In the genomic region with DNA sequence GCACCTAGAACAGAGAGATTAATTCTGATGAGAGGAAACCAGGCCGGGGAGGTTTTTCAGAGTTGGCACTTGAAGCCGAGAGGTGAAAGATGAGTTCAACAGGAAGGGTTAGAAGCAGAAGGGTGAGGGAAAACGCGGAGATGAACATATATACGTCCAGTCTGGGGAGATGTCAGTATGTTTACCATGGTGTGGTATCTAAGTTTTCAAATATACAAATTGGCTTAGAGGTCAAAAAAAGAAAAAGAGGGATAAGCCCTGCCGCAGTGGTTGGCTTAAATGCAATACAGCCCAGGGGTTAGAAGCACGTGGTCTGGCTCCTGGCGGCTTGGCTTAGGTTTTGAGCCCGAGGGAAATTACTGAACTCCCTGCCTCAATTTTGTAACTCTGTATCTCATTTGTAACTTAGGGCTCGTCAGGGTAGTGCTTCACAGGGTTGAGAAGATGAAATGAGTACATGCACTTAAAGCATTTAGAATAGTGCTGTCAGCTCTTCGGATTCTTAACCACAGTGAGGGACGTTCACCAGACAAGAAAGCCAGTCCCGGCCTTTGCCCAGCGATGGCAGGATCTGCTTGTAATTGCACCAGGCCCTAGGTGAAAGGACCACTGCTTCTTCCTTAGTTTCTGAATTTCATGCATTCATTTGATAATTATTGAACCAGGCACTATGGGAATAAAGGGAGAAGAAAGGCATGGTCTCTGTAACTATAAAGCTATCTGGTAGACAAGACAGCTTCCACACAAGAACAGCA, we compare ENCODE assay signal across 8 cellular contexts. TPM values are rescaled to one million over a fixed set of nuclear protein-coding genes. Genes with fewer than 3 reads are reported as not detected.
DNase-seq lines count a peak whose midpoint lies in the region; ATAC-seq, FAIRE-seq and TF ChIP-seq lines count a peak whose summit lies in the region.

No MANE protein-coding gene starts in this region.

- intact Hi-C loops in right lobe of liver (cut with DNase I), result loop anchor here in 1 of 2 donors (5.0 kb wide), 1 partner anchor 175 kb away; no protein-coding TSS in a partner anchor

- H3K27me3 ChIP-seq in astrocyte (ENCODE audit: insufficient read depth, low read length), result no peaks in the 10 kb centered on the region
- H3K27me3 ChIP-seq in right lobe of liver, result no peaks in the 10 kb centered on the region
- H3K27me3 ChIP-seq in tibial nerve, result no peaks in the 10 kb centered on the region

- H3K27ac Mint-ChIP-seq in stimulated activated naive CD8-positive, alpha-beta T cell treated with anti-CD3 and anti-CD28 coated beads, Interleukin-15, Interleukin-2, amounts not matched to agents 100 ng/mL and 50 ng/mL, for 24 hours, result peak overlapping the region; percentile 11
- H3K27ac Mint-ChIP-seq in astrocyte (ENCODE audit: unreplicated experiment), result peak overlapping the region; percentile 70

- H3K36me3 Mint-ChIP-seq in stimulated activated naive CD8-positive, alpha-beta T cell treated with anti-CD3 and anti-CD28 coated beads, Interleukin-15, Interleukin-2, amounts not matched to agents 100 ng/mL and 50 ng/mL, for 24 hours (ENCODE audit: low read depth), result no peaks in the 10 kb centered on the region
- peaks cover 3% of the 10 kb centered on the region for H3K36me3 Mint-ChIP-seq in astrocyte (ENCODE audit: low read depth, unreplicated experiment)

- peaks cover 43% of the 10 kb centered on the region for H3K27me3 Mint-ChIP-seq in stimulated activated naive CD8-positive, alpha-beta T cell treated with anti-CD3 and anti-CD28 coated beads, Interleukin-15, Interleukin-2, amounts not matched to agents 100 ng/mL and 50 ng/mL, for 24 hours
- peaks cover 30% of the 10 kb centered on the region for H3K27me3 Mint-ChIP-seq in astrocyte (ENCODE audit: low read depth, unreplicated experiment)

- H3K4me1 Mint-ChIP-seq in stimulated activated naive CD8-positive, alpha-beta T cell treated with anti-CD3 and anti-CD28 coated beads, Interleukin-15, Interleukin-2, amounts not matched to agents 100 ng/mL and 50 ng/mL, for 24 hours (ENCODE audit: low read depth), result peaks cover 28% of the 10 kb centered on the region
- H3K4me1 Mint-ChIP-seq in astrocyte (ENCODE audit: low read depth, unreplicated experiment), result peaks cover 26% of the 10 kb centered on the region

- no peak for DNase-seq in stimulated activated naive CD8-positive, alpha-beta T cell treated with anti-CD3 and anti-CD28 coated beads, Interleukin-15, Interleukin-2, amounts not matched to agents 100 U/mL and 50 U/mL, for 24 hours
- DNase-seq in astrocyte (ENCODE audit: low read depth) (no peak), right lobe of liver (peak in 2 of 3 donors; percentile 71 to 73), tibial nerve (ENCODE audit: low spot score in 2 of 2) (peak; percentile 26 to 67), Ammon's horn (ENCODE audit: low spot score) (no peak), 8988T (no peak)

- 26% methylated on average over 14 of the region's 14 CpGs for WGBS in right lobe of liver (ENCODE audit: insufficient coverage, low coverage, low lambda C conversion rate, missing lambda C conversion rate)
- WGBS in tibial nerve, 2 donors, result 30 to 44% methylated on average over 14 of the region's 14 CpGs

- H3K36me3 ChIP-seq in astrocyte (ENCODE audit: insufficient read depth, low read length) (no peaks in the 10 kb centered on the region), right lobe of liver (no peaks in the 10 kb centered on the region), tibial nerve (no peaks in the 10 kb centered on the region)

- H3K9me3 ChIP-seq in astrocyte (ENCODE audit: insufficient read depth, low read depth, low read length) (no peaks in the 10 kb centered on the region), right lobe of liver (no peaks in the 10 kb centered on the region), tibial nerve (no peaks in the 10 kb centered on the region)

- peaks cover 9% of the 10 kb centered on the region for H3K79me2 ChIP-seq in astrocyte (ENCODE audit: insufficient read depth, low read length)

- FAIRE-seq in astrocyte (lab: Jason Lieb, UNC), result no peak

- H2AFZ ChIP-seq in astrocyte (ENCODE audit: low read depth, low read length), result peak overlapping the region; percentile 29

- H4K20me1 ChIP-seq in astrocyte (ENCODE audit: insufficient read depth, low read length), result peaks cover 3% of the 10 kb centered on the region

- peak overlapping the region; percentile 98 for H3K27ac ChIP-seq in astrocyte (ENCODE audit: low read depth, low read length)
- H3K27ac ChIP-seq in right lobe of liver, result peak overlapping the region; percentile 88 to 97 (median 94)
- peak overlapping the region; percentile 83 to 96 (median 90) for H3K27ac ChIP-seq in tibial nerve

- TF ChIP-seq EP300 in tibial nerve (IDR thresholded peaks at IDR 0.05), result no peak

- TF ChIP-seq POLR2A in right lobe of liver (IDR thresholded peaks at IDR 0.05) (no peak), tibial nerve (IDR thresholded peaks at IDR 0.05) (no peak)

- H3K4me3 ChIP-seq in astrocyte (ENCODE audit: insufficient read depth, low read depth, low read length), result peak overlapping the region; percentile 26
- peak overlapping the region in 2 of 3 donors; percentile 21 to 43 for H3K4me3 ChIP-seq in right lobe of liver
- H3K4me3 ChIP-seq in tibial nerve, result peak overlapping the region in 2 of 4 donors; percentile 49 to 50

- peak overlapping the region; percentile 69 for H3K4me3 Mint-ChIP-seq in stimulated activated naive CD8-positive, alpha-beta T cell treated with anti-CD3 and anti-CD28 coated beads, Interleukin-15, Interleukin-2, amounts not matched to agents 100 ng/mL and 50 ng/mL, for 24 hours
- peak overlapping the region; percentile 68 for H3K4me3 Mint-ChIP-seq in astrocyte (ENCODE audit: unreplicated experiment)

- H3K4me1 ChIP-seq in astrocyte (ENCODE audit: insufficient read depth, low read length), result peaks cover 39% of the 10 kb centered on the region
- H3K4me1 ChIP-seq in right lobe of liver, result peaks cover 0 to 48% (median 21%) of the 10 kb centered on the region in 4 donors
- peaks cover 4 to 54% (median 35%) of the 10 kb centered on the region in 4 donors for H3K4me1 ChIP-seq in tibial nerve

- peak overlapping the region; percentile 80 for H3K4me2 ChIP-seq in astrocyte (ENCODE audit: low read length)

- no peak for ATAC-seq in stimulated activated naive CD8-positive, alpha-beta T cell treated with anti-CD3 and anti-CD28 coated beads, Interleukin-15, Interleukin-2, amounts not matched to agents 100 U/mL and 50 U/mL, for 24 hours
- ATAC-seq in right lobe of liver, result peak; percentile 2 to 30 (median 16)
- ATAC-seq in HG03439 (IDR thresholded peaks at IDR 0.05; ENCODE audit: unreplicated experiment), result no peak

- H3K9me3 Mint-ChIP-seq in stimulated activated naive CD8-positive, alpha-beta T cell treated with anti-CD3 and anti-CD28 coated beads, Interleukin-15, Interleukin-2, amounts not matched to agents 100 ng/mL and 50 ng/mL, for 24 hours, result no peaks in the 10 kb centered on the region
- H3K9me3 Mint-ChIP-seq in astrocyte (ENCODE audit: unreplicated experiment), result no peaks in the 10 kb centered on the region

- peak overlapping the region; percentile 92 for H3K9ac ChIP-seq in astrocyte (ENCODE audit: low read length)

- TF ChIP-seq CTCF in astrocyte (IDR thresholded peaks at IDR 0.05; ENCODE audit: insufficient read depth, low read depth, low read length), result no peak
- TF ChIP-seq CTCF in right lobe of liver (IDR thresholded peaks at IDR 0.05), result peak in 1 of 4 donors; percentile 9
- TF ChIP-seq CTCF in tibial nerve (IDR thresholded peaks at IDR 0.05), result no peak

RNA-seq across cellular contexts. Expression of gene HES1, which starts 6.4 kb away (rescaled TPM):
- total RNA-seq in astrocyte (44.6 and 46.5 TPM in 2 replicates), right lobe of liver (10 to 100 TPM; 12.9 to 40.3 (median 23.4) TPM), tibial nerve (10 to 100 TPM; 14.7 to 52.7 (median 27.7) TPM)

Comparison
In these comparisons a context has a peak if more than half of its experiments do, and no peak if none do; other contexts are left out.
1. ATAC-seq: peak in right lobe of liver (4 of 4); none in stimulated activated naive CD8-positive, alpha-beta T cell treated with anti-CD3 and anti-CD28 coated beads, Interleukin-15, Interleukin-2, amounts not matched to agents 100 U/mL and 50 U/mL, for 24 hours (single experiment) and HG03439 (single experiment).
2. DNase-seq: peak in right lobe of liver (2 of 3) and tibial nerve (2 of 2); none in stimulated activated naive CD8-positive, alpha-beta T cell treated with anti-CD3 and anti-CD28 coated beads, Interleukin-15, Interleukin-2, amounts not matched to agents 100 U/mL and 50 U/mL, for 24 hours (single experiment), astrocyte (single experiment), Ammon's horn (single experiment) and 8988T (single experiment).
3. Peak in every context shown above with its lines, with median percentiles within 50 percentile points of each other: H3K27ac ChIP-seq.